20 cellular contexts compared by ENCODE assay signal in the genomic region with DNA sequence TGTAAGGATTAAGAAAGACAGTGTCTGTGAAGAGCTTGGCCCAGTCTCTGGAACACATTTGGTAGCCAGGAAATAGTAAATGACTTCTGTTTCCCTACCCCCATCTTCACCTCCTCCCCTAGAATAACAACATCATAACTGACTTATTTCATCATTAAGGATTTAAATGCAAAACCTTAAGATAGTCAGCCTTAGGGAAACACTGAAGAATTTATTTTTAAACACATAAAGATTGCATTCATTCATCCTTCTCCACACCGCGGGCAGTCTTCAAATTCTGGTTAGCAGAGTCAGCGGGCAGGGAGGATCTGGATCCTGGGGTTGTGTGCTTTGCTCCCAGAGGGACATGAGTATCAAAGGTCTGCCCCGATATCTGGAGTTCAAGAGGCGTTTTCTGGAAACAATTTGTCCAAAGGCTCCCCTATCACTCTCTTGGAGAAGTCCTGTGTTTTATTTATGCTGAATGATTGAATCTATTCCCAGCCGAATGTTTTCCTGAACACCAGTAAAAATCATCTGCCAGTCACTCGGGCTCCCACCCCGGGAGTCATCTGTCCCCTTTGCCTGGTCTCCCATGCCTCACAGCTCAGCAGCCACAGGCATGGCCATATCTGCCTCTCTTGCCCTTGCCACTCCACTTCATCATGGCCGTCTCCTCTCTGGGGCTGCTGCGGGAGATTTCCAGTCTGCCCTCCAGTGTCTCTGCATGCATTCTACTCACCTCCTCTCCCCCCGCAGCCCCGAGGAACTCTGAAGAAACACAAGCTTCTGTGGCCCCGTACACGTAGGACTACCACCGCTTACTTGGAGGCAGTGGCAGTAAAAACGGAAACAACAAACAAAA.
"Had no signal": no experiment of that assay in that cellular context is flagged by ENCODE, and none has a peak within 500 bp of the region (broad histone marks: within the 10 kb centered on the region; RNA-seq: fewer than 3 reads in every experiment).

No MANE protein-coding gene starts in this region.

- H3K27ac Mint-ChIP-seq: activated naive CD8-positive, alpha-beta T cell treated with anti-CD3 and anti-CD28 coated beads for 36 hours; activated T-helper 2 cell treated with anti-CD3 and anti-CD28 coated beads, Interferon-gamma antibody, Interleukin-2, Interleukin-4, amounts not matched to agents 10 μg/mL and 5 μg/mL and 100 μg/mL, durations not matched to agents 14 hours and 24 hours and 36 hours; immature natural killer cell; natural killer cell; stimulated activated memory B cell treated with anti-CD40 and anti-IgM and Interleukin-4, amounts not matched to agents 10 μg/mL and 1 μg/mL and 100 μg/mL, for 72 hours had no signal

- H3K9ac ChIP-seq: parathyroid adenoma, SK-N-SH had no signal

- H2AFZ ChIP-seq: parathyroid adenoma had no signal

- H3K36me3 Mint-ChIP-seq: activated naive CD8-positive, alpha-beta T cell treated with anti-CD3 and anti-CD28 coated beads for 36 hours; immature natural killer cell; natural killer cell; stimulated activated memory B cell treated with anti-CD40 and anti-IgM and Interleukin-4, amounts not matched to agents 10 μg/mL and 1 μg/mL and 100 μg/mL, for 72 hours had no signal

- H3K27ac ChIP-seq: foreskin keratinocyte, left lung, parathyroid adenoma had no signal

- H3K4me2 ChIP-seq: SK-N-SH, smooth muscle cell had no signal

- H3K36me3 ChIP-seq: left lung, sigmoid colon had no signal

- H3K9me3 ChIP-seq: left lung, sigmoid colon, SK-N-SH had no signal

- H3K4me3 Mint-ChIP-seq: activated naive CD8-positive, alpha-beta T cell treated with anti-CD3 and anti-CD28 coated beads for 36 hours; activated T-cell treated with anti-CD3 and anti-CD28 coated beads, Interleukin-2, amount 50 U/mL, for 4 hours; immature natural killer cell; natural killer cell; stimulated activated memory B cell treated with anti-CD40 and anti-IgM and Interleukin-4, amounts not matched to agents 10 μg/mL and 1 μg/mL and 100 μg/mL, for 72 hours had no signal

- H3K9me3 Mint-ChIP-seq: activated naive CD8-positive, alpha-beta T cell treated with anti-CD3 and anti-CD28 coated beads for 36 hours; activated T-cell treated with anti-CD3 and anti-CD28 coated beads, Interleukin-2, amount 50 U/mL, for 4 hours; activated T-helper 2 cell treated with anti-CD3 and anti-CD28 coated beads, Interferon-gamma antibody, Interleukin-2, Interleukin-4, amounts not matched to agents 10 μg/mL and 5 μg/mL and 100 μg/mL, durations not matched to agents 14 hours and 24 hours and 36 hours; natural killer cell; stimulated activated memory B cell treated with anti-CD40 and anti-IgM and Interleukin-4, amounts not matched to agents 10 μg/mL and 1 μg/mL and 100 μg/mL, for 72 hours had no signal

- H3K27me3 ChIP-seq: foreskin keratinocyte, left lung, sigmoid colon had no signal

- ATAC-seq: activated T-cell treated with anti-CD3 and anti-CD28 coated beads, Interleukin-2, amount 50 U/mL, for 4 hours; foreskin keratinocyte; left lung; natural killer cell; stimulated activated memory B cell treated with anti-CD40 and anti-IgM and Interleukin-4, amounts not matched to agents 10 μg/mL and 1 μg/mL and 100 μg/mL, for 72 hours had no signal

- H3K4me1 Mint-ChIP-seq: activated naive CD8-positive, alpha-beta T cell treated with anti-CD3 and anti-CD28 coated beads for 36 hours; immature natural killer cell; natural killer cell had no signal

- H3K79me2 ChIP-seq: parathyroid adenoma had no signal

- H3K4me1 ChIP-seq: foreskin keratinocyte, parathyroid adenoma had no signal

- H3K4me3 ChIP-seq: left lung, sigmoid colon, smooth muscle cell had no signal

- DNase-seq: activated CD8-positive, alpha-beta memory T cell treated with anti-CD3 and anti-CD28 coated beads, Interleukin-2, amount 50 U/mL, for 48 hours; activated naive CD4-positive, alpha-beta T cell; activated naive CD8-positive, alpha-beta T cell treated with anti-CD3 and anti-CD28 coated beads for 36 hours; activated T-cell treated with anti-CD3 and anti-CD28 coated beads, Interleukin-2, amount 50 U/mL, for 4 hours; cerebellar nuclear complex; cortex of kidney; foreskin keratinocyte; immature natural killer cell; left lung; mammary epithelial cell; midbrain; natural killer cell; sigmoid colon; SK-N-SH; stimulated activated CD4-positive, alpha-beta T cell treated with anti-CD3 and anti-CD28 coated beads, Interleukin-15, amount 100 ng/mL, for 24 hours; trophoblast cell had no signal
